In the genomic region with DNA sequence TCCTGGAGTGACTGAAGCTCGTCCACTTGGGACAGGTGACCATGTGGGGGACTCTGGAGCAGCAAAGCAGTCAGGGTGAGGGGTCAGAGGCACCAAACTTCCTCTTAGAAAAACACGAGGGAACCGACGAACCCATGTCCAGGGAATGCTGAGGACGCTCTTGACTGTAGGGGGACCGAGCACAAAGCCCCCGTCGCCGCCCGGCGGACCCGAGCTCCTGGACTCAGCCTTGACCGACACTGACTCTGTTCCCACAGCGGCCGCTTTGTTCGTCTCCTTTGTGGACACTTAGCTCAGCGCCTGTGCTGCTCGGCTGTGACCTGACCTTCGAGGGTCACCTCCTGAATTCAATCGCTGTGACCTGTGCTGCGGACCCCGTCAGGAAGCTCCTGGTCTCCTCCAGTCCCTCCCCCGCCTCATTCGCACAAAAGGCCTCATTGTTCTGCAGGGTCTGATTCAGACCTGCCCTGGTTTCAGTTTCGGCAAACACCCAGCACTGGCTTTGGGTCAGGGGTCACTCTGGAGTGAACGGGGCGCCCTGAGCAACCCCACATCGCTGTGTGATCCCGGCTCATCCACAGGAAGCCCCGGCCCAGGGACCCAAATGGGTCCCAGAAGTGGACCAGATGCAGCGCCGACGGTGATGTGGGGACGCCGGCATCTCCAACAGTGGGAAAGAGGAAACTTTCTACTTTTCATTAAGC, we compare ENCODE assay signal across 1 cellular context.
TF ChIP-seq lines count a peak whose summit lies in the region.
"Not testable (repeated sequence)": the region's sequence is repeated elsewhere in the genome, so short reads cannot be mapped to it uniquely, and the experiment has no call there.

No MANE protein-coding gene starts in this region.

TF ChIP-seq in HepG2, 621 proteins besides CTCF, POLR2A, EP300 and RAD21 (continued from another document and continues in another):
- TF ChIP-seq, protein P1, sequence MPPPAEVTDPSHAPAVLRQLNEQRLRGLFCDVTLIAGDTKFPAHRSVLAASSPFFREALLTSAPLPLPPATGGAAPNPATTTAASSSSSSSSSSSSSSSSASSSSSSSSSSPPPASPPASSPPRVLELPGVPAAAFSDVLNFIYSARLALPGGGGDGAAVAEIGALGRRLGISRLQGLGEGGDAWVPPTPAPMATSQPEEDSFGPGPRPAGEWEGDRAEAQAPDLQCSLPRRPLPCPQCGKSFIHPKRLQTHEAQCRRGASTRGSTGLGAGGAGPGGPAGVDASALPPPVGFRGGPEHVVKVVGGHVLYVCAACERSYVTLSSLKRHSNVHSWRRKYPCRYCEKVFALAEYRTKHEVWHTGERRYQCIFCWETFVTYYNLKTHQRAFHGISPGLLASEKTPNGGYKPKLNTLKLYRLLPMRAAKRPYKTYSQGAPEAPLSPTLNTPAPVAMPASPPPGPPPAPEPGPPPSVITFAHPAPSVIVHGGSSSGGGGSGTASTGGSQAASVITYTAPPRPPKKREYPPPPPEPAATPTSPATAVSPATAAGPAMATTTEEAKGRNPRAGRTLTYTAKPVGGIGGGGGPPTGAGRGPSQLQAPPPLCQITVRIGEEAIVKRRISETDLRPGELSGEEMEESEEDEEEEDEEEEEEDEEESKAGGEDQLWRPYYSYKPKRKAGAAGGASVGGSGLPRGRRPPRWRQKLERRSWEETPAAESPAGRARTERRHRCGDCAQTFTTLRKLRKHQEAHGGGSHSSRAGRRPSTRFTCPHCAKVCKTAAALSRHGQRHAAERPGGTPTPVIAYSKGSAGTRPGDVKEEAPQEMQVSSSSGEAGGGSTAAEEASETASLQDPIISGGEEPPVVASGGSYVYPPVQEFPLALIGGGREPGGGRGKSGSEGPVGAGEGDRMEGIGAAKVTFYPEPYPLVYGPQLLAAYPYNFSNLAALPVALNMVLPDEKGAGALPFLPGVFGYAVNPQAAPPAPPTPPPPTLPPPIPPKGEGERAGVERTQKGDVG (CRISPR knock-in tag; IDR thresholded peaks at IDR 0.05; ENCODE audit: borderline replicate concordance) = peak; percentile 97
- TF ChIP-seq KDM3A (CRISPR knock-in tag; IDR thresholded peaks at IDR 0.05; ENCODE audit: low read depth) (peak; percentile 97; the same call in 1 of the 2 replicates), SPEN (CRISPR knock-in tag; IDR thresholded peaks at IDR 0.05; ENCODE audit: low read depth) (peak; percentile 90), ZNF772 (CRISPR knock-in tag; IDR thresholded peaks at IDR 0.05) (peak; percentile 98), ZNF614 (CRISPR knock-in tag; IDR thresholded peaks at IDR 0.05; ENCODE audit: borderline replicate concordance) (peak; percentile 93), RERE (CRISPR knock-in tag; IDR thresholded peaks at IDR 0.05; ENCODE audit: low read depth) (peak; percentile 89), MIER2 (CRISPR knock-in tag; IDR thresholded peaks at IDR 0.05) (peak; percentile 85), MXI1 (IDR thresholded peaks at IDR 0.05; ENCODE audit: borderline replicate concordance, low read depth, low read length) (peak; percentile 58; the same call in 2 of the 3 replicates), POLR2G (IDR thresholded peaks at IDR 0.05; ENCODE audit: low read depth, low read length) (peak; percentile 72), TCF12 (CRISPR knock-in tag; IDR thresholded peaks at IDR 0.05) (peak; percentile 99), ZNF816 (CRISPR knock-in tag; IDR thresholded peaks at IDR 0.05; ENCODE audit: borderline replicate concordance) (peak; percentile 82; the same call in 1 of the 2 replicates), YEATS2 (CRISPR knock-in tag; IDR thresholded peaks at IDR 0.05; ENCODE audit: borderline replicate concordance) (peak; percentile 58; the same call in 1 of the 2 replicates), RXRA (CRISPR knock-in tag; IDR thresholded peaks at IDR 0.05) (peak; percentile 100), ZNF724P (CRISPR knock-in tag; IDR thresholded peaks at IDR 0.05; ENCODE audit: borderline replicate concordance) (peak; percentile 20; the same call in 1 of the 2 replicates), ZMAT3 (CRISPR knock-in tag; conservative IDR thresholded peaks at IDR 0.05) (peak; percentile 96)
- TF ChIP-seq, protein P2, sequence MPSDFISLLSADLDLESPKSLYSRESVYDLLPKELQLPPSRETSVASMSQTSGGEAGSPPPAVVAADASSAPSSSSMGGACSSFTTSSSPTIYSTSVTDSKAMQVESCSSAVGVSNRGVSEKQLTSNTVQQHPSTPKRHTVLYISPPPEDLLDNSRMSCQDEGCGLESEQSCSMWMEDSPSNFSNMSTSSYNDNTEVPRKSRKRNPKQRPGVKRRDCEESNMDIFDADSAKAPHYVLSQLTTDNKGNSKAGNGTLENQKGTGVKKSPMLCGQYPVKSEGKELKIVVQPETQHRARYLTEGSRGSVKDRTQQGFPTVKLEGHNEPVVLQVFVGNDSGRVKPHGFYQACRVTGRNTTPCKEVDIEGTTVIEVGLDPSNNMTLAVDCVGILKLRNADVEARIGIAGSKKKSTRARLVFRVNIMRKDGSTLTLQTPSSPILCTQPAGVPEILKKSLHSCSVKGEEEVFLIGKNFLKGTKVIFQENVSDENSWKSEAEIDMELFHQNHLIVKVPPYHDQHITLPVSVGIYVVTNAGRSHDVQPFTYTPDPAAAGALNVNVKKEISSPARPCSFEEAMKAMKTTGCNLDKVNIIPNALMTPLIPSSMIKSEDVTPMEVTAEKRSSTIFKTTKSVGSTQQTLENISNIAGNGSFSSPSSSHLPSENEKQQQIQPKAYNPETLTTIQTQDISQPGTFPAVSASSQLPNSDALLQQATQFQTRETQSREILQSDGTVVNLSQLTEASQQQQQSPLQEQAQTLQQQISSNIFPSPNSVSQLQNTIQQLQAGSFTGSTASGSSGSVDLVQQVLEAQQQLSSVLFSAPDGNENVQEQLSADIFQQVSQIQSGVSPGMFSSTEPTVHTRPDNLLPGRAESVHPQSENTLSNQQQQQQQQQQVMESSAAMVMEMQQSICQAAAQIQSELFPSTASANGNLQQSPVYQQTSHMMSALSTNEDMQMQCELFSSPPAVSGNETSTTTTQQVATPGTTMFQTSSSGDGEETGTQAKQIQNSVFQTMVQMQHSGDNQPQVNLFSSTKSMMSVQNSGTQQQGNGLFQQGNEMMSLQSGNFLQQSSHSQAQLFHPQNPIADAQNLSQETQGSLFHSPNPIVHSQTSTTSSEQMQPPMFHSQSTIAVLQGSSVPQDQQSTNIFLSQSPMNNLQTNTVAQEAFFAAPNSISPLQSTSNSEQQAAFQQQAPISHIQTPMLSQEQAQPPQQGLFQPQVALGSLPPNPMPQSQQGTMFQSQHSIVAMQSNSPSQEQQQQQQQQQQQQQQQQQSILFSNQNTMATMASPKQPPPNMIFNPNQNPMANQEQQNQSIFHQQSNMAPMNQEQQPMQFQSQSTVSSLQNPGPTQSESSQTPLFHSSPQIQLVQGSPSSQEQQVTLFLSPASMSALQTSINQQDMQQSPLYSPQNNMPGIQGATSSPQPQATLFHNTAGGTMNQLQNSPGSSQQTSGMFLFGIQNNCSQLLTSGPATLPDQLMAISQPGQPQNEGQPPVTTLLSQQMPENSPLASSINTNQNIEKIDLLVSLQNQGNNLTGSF (CRISPR knock-in tag; IDR thresholded peaks at IDR 0.05) = peak; percentile 82
- TF ChIP-seq, protein P3, sequence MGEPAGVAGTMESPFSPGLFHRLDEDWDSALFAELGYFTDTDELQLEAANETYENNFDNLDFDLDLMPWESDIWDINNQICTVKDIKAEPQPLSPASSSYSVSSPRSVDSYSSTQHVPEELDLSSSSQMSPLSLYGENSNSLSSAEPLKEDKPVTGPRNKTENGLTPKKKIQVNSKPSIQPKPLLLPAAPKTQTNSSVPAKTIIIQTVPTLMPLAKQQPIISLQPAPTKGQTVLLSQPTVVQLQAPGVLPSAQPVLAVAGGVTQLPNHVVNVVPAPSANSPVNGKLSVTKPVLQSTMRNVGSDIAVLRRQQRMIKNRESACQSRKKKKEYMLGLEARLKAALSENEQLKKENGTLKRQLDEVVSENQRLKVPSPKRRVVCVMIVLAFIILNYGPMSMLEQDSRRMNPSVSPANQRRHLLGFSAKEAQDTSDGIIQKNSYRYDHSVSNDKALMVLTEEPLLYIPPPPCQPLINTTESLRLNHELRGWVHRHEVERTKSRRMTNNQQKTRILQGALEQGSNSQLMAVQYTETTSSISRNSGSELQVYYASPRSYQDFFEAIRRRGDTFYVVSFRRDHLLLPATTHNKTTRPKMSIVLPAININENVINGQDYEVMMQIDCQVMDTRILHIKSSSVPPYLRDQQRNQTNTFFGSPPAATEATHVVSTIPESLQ (CRISPR knock-in tag; conservative IDR thresholded peaks at IDR 0.05) = 0 out of 2 replicates have a peak, but pooled peaks have one; percentile 59
- TF ChIP-seq TCF12 (IDR thresholded peaks at IDR 0.05) = not testable (repeated sequence)
- TF ChIP-seq, protein P4, sequence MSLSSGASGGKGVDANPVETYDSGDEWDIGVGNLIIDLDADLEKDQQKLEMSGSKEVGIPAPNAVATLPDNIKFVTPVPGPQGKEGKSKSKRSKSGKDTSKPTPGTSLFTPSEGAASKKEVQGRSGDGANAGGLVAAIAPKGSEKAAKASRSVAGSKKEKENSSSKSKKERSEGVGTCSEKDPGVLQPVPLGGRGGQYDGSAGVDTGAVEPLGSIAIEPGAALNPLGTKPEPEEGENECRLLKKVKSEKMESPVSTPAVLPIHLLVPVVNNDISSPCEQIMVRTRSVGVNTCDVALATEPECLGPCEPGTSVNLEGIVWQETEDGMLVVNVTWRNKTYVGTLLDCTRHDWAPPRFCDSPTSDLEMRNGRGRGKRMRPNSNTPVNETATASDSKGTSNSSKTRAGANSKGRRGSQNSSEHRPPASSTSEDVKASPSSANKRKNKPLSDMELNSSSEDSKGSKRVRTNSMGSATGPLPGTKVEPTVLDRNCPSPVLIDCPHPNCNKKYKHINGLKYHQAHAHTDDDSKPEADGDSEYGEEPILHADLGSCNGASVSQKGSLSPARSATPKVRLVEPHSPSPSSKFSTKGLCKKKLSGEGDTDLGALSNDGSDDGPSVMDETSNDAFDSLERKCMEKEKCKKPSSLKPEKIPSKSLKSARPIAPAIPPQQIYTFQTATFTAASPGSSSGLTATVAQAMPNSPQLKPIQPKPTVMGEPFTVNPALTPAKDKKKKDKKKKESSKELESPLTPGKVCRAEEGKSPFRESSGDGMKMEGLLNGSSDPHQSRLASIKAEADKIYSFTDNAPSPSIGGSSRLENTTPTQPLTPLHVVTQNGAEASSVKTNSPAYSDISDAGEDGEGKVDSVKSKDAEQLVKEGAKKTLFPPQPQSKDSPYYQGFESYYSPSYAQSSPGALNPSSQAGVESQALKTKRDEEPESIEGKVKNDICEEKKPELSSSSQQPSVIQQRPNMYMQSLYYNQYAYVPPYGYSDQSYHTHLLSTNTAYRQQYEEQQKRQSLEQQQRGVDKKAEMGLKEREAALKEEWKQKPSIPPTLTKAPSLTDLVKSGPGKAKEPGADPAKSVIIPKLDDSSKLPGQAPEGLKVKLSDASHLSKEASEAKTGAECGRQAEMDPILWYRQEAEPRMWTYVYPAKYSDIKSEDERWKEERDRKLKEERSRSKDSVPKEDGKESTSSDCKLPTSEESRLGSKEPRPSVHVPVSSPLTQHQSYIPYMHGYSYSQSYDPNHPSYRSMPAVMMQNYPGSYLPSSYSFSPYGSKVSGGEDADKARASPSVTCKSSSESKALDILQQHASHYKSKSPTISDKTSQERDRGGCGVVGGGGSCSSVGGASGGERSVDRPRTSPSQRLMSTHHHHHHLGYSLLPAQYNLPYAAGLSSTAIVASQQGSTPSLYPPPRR (CRISPR knock-in tag; IDR thresholded peaks at IDR 0.05; ENCODE audit: borderline replicate concordance) = peak; percentile 98
- TF ChIP-seq, protein P5, sequence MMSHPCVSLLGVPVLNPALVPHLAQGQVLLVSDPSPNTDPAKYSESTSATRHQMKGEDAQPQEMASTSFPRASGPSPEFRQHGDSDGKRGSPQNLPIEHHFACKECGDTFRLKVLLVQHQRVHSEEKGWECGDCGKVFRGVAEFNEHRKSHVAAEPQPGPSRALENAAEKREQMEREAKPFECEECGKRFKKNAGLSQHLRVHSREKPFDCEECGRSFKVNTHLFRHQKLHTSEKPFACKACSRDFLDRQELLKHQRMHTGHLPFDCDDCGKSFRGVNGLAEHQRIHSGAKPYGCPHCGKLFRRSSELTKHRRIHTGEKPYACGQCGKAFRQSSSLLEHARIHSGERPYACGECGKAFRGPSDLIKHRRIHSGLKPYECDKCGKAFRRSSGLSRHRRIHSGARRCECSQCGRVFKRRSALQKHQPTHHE (CRISPR knock-in tag; IDR thresholded peaks at IDR 0.05; ENCODE audit: borderline replicate concordance) = peak; percentile 95; the same call in 1 of the 2 replicates
- TF ChIP-seq, protein P6, sequence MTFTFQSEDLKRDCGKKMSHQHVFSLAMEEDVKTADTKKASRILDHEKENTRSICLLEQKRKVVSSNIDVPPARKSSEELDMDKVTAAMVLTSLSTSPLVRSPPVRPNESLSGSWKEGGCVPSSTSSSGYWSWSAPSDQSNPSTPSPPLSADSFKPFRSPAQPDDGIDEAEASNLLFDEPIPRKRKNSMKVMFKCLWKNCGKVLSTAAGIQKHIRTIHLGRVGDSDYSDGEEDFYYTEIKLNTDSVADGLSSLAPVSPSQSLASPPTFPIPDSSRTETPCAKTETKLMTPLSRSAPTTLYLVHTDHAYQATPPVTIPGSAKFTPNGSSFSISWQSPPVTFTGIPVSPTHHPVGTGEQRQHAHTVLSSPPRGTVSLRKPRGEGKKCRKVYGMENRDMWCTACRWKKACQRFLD (CRISPR knock-in tag; IDR thresholded peaks at IDR 0.05; ENCODE audit: borderline replicate concordance) = peak; percentile 86
